In genomic region chr4:20474119-20474518, GRCh38 we compare ENCODE assay signal across 20 cellular contexts.
DNase-seq lines count a peak whose midpoint lies in the region; ATAC-seq and TF ChIP-seq lines count a peak whose summit lies in the region.
"Had no signal": no experiment of that assay in that cellular context is flagged by ENCODE, and none has a peak within 500 bp of the region (broad histone marks: within the 10 kb centered on the region; RNA-seq: fewer than 3 reads in every experiment).

No MANE protein-coding gene starts in this region.

- no TSS peak for BruUV-seq in HCT116 (replicated peaks; lab: Mats Ljungman, UMichigan)

- H3K4me2 ChIP-seq in HCT116 (ENCODE audit: low read length) = no peak overlapping the region

- CTCF ChIA-PET in HCT116 (lab: Charles Lee) = no interaction called here

- H3K27me3 Mint-ChIP-seq in nephron progenitor cell (ENCODE audit: low read depth, poor library complexity) = no peaks in the 10 kb centered on the region

- H3K27ac Mint-ChIP-seq in nephron progenitor cell = no peak overlapping the region
- H3K27ac Mint-ChIP-seq: activated T-cell treated with anti-CD3 and anti-CD28 coated beads, Interleukin-2, amount 50 U/mL, for 72 hours had no signal

- no peaks in the 10 kb centered on the region for H3K79me2 ChIP-seq in HCT116 (ENCODE audit: insufficient read depth, low read length)

- no peaks in the 10 kb centered on the region; the same call in 1 of the 2 replicates for H4K20me1 ChIP-seq in HCT116 (ENCODE audit: insufficient read depth)

- H3K9ac ChIP-seq in HCT116 (ENCODE audit: low read length) = no peak overlapping the region

- TF ChIP-seq CTCF in HCT116 (IDR thresholded peaks at IDR 0.05 in 2 of 3, conservative IDR thresholded peaks at IDR 0.05 in 1 of 3; ENCODE audit: borderline replicate concordance in 1 of 3, insufficient read depth in 1 of 3, low read depth in 2 of 3, low read length in 2 of 3) = no peak
- no peak for TF ChIP-seq CTCF in nephron progenitor cell (IDR thresholded peaks at IDR 0.05)
- no peak for TF ChIP-seq CTCF in GM10266 (IDR thresholded peaks at IDR 0.05; ENCODE audit: control insufficient read depth, insufficient read depth, low read depth, missing control alignments)

- peaks cover 6% of the 10 kb centered on the region for H3K4me1 Mint-ChIP-seq in nephron progenitor cell

- ATAC-seq in HCT116 = no peak
- ATAC-seq in GM19328 (IDR thresholded peaks at IDR 0.05; ENCODE audit: unreplicated experiment) = no peak
- ATAC-seq: activated CD4-positive, CD25-positive, alpha-beta regulatory T cell treated with anti-CD3 and anti-CD28 coated beads, Interleukin-2, amount 50 U/mL, for 24 hours; activated T-cell treated with anti-CD3 and anti-CD28 coated beads, Interleukin-2, amount 50 U/mL, for 72 hours; heart left ventricle; lower lobe of right lung had no signal

- intact Hi-C loops in HCT116 (cut with micrococcal nuclease) = no loop called here

- H3K36me3 Mint-ChIP-seq in nephron progenitor cell (ENCODE audit: low read depth) = no peaks in the 10 kb centered on the region

- DNase-seq in HCT116 (ENCODE audit: low read depth, low spot score) (no peak), dermis blood vessel endothelial cell (peak; percentile 43), nephron progenitor cell (peak; percentile 6), GM10266 (ENCODE audit: extremely low spot score) (no peak), AG20443 (ENCODE audit: low spot score) (no peak)
- DNase-seq: activated T-cell treated with anti-CD3 and anti-CD28 coated beads, Interleukin-2, amount 50 U/mL, for 72 hours; amygdala; effector CD8-positive, alpha-beta T cell; heart left ventricle; lower lobe of right lung; MG63; NCI-H2171; NK-92 treated with Interleukin-12 subunit alpha and Interleukin-12 subunit beta, amount 100 ng/mL, for 24 hours; occipital lobe; small intestine; substantia nigra; SW 1271 had no signal

- no peak overlapping the region for H2AFZ ChIP-seq in HCT116 (ENCODE audit: low read depth, low read length, poor library complexity, severe bottlenecking)

- H3K4me3 ChIP-seq in HCT116 (replicated peaks in 1 of 2; ENCODE audit: low read depth in 1 of 2, low read length in 2 of 2) = no peak overlapping the region
- H3K4me3 ChIP-seq: heart left ventricle, lower lobe of right lung, MG63 had no signal

- no peak overlapping the region for H3K27ac ChIP-seq in HCT116 (ENCODE audit: low read depth, low read length)
- H3K27ac ChIP-seq: heart left ventricle, lower lobe of right lung had no signal

- no peaks in the 10 kb centered on the region for H3K9me3 Mint-ChIP-seq in nephron progenitor cell

- H3K27me3 ChIP-seq in HCT116 (ENCODE audit: insufficient read depth, low read length) = 0 out of 2 replicates have a peak, but pooled peaks cover 3% of the 10 kb centered on the region
- H3K27me3 ChIP-seq: heart left ventricle, MG63 had no signal

- no peaks in the 10 kb centered on the region for H3K36me3 ChIP-seq in HCT116 (ENCODE audit: control insufficient read depth in 1 of 2, insufficient read depth in 2 of 2, low read length in 2 of 2)
- H3K36me3 ChIP-seq: heart left ventricle, lower lobe of right lung, MG63 had no signal

- H3K4me3 Mint-ChIP-seq in nephron progenitor cell = no peak overlapping the region
- H3K4me3 Mint-ChIP-seq: activated T-cell treated with anti-CD3 and anti-CD28 coated beads, Interleukin-2, amount 50 U/mL, for 72 hours had no signal

- RAD21 ChIA-PET in HCT116 (lab: Charles Lee; ENCODE audit: low non-redundant PET in 1 of 2, low total read pairs in 2 of 2, uncharacterized antibody in 2 of 2, unreplicated experiment in 2 of 2) = no interaction called here

- H3K9me3 ChIP-seq in HCT116 (ENCODE audit: control insufficient read depth in 1 of 2, insufficient read depth in 1 of 2, low read depth in 1 of 2, low read length in 2 of 2) = no peaks in the 10 kb centered on the region
- H3K9me3 ChIP-seq: heart left ventricle, lower lobe of right lung, MG63 had no signal

- no peak for TF ChIP-seq POLR2A in HCT116 (IDR thresholded peaks at IDR 0.05; ENCODE audit: borderline replicate concordance, extremely low read depth, insufficient read depth, insufficient read length)

- no peak for TF ChIP-seq RAD21 in HCT116 (IDR thresholded peaks at IDR 0.05; ENCODE audit: low read depth)

- no peaks in the 10 kb centered on the region for H3K9me2 ChIP-seq in HCT116 (ENCODE audit: insufficient read depth)

- POLR2A ChIA-PET in HCT116 (lab: Charles Lee) = no interaction called here

- H3K4me1 ChIP-seq in HCT116 (ENCODE audit: control insufficient read depth in 1 of 2, insufficient read depth in 2 of 2, low read length in 2 of 2) = no peaks in the 10 kb centered on the region
- H3K4me1 ChIP-seq: heart left ventricle, lower lobe of right lung had no signal

TF ChIP-seq in HCT116, 20 proteins besides CTCF, POLR2A, EP300 and RAD21:
- TF ChIP-seq SRF (IDR thresholded peaks at IDR 0.05; ENCODE audit: low read depth) (no peak), REST (IDR thresholded peaks at IDR 0.05; ENCODE audit: low read depth) (peak; percentile 65), EGR1 (IDR thresholded peaks at IDR 0.05; ENCODE audit: low read depth) (no peak), SIN3A (IDR thresholded peaks at IDR 0.05; ENCODE audit: low read depth) (no peak)
TF ChIP-seq in HCT116: peak in this region for 1.

TF ChIP-seq in PFSK-1, 5 proteins besides CTCF, POLR2A, EP300 and RAD21:
- TF ChIP-seq REST (IDR thresholded peaks at IDR 0.05; ENCODE audit: insufficient read depth in 1 of 2, low read depth in 2 of 2, low read length in 2 of 2) (peak; percentile 80 to 93), TAF1 (IDR thresholded peaks at IDR 0.05; ENCODE audit: borderline replicate concordance, insufficient read depth, low read length) (no peak), POLR2AphosphoS5 (IDR thresholded peaks at IDR 0.05; ENCODE audit: low read depth, low read length) (no peak), SIN3A (IDR thresholded peaks at IDR 0.05; ENCODE audit: borderline replicate concordance, insufficient read depth, low read length) (no peak), FOXP2 (optimal IDR thresholded peaks at IDR 0.05; ENCODE audit: borderline replicate concordance, extremely low read depth, extremely low read length, insufficient read depth) (no peak)

Comparison
In these comparisons a context has a peak if more than half of its experiments do, and no peak if none do; other contexts are left out.
1. DNase-seq: peak in dermis blood vessel endothelial cell (single experiment) and nephron progenitor cell (single experiment); none in HCT116 (single experiment), GM10266 (single experiment) and AG20443 (single experiment).